ENCODE assay signal across 17 cellular contexts in genomic region chr18:27844416-27844792, GRCh38.
DNase-seq lines count a peak whose midpoint lies in the region; ATAC-seq, FAIRE-seq and TF ChIP-seq lines count a peak whose summit lies in the region.
"Had no signal": no experiment of that assay in that cellular context is flagged by ENCODE, and none has a peak within 500 bp of the region (broad histone marks: within the 10 kb centered on the region; RNA-seq: fewer than 3 reads in every experiment).

No MANE protein-coding gene starts in this region.

- 0 out of 2 replicates have a peak overlapping the region, but pooled peaks have one; percentile 9 for H3K4me2 ChIP-seq in SK-N-SH

- TF ChIP-seq CTCF in SK-N-SH (IDR thresholded peaks at IDR 0.05) (no peak), fibroblast of villous mesenchyme (IDR thresholded peaks at IDR 0.05; ENCODE audit: insufficient read depth, low read depth, low read length) (no peak)

- CTCF ChIA-PET in SK-N-SH (lab: Yijun Ruan, JAX) = interaction anchor here (1.4 kb wide), 1 partner anchor 239 kb away, joined by 4 read pairs; no protein-coding TSS in a partner anchor

- no peak overlapping the region for H2AFZ ChIP-seq in ACC112 (ENCODE audit: low read length, unreplicated experiment)
- H2AFZ ChIP-seq in SK-N-SH (ENCODE audit: low read depth) = no peak overlapping the region

- H3K4me1 ChIP-seq in ACC112 (ENCODE audit: control insufficient read depth, insufficient read depth, low read length, unreplicated experiment) (peaks cover 29% of the 10 kb centered on the region), SK-N-SH (ENCODE audit: control insufficient read depth in 1 of 2, insufficient read depth in 2 of 2, low read depth in 1 of 2, low read length in 1 of 2) (no peaks in the 10 kb centered on the region; a peak in 1 of 4 replicates)
- H3K4me1 ChIP-seq: upper lobe of right lung had no signal

- FAIRE-seq in urothelium cell line (lab: Jason Lieb, UNC) = no peak

- 38% methylated on average over 1 of the region's 1 CpG for WGBS in SK-N-SH (ENCODE audit: low lambda C conversion rate)

- no peaks in the 10 kb centered on the region for H3K79me2 ChIP-seq in ACC112 (ENCODE audit: control insufficient read depth, insufficient read depth, low read length, unreplicated experiment)
- H3K79me2 ChIP-seq in SK-N-SH (ENCODE audit: insufficient read depth) = no peaks in the 10 kb centered on the region

- peak overlapping the region; percentile 55 for H3K27ac ChIP-seq in ACC112 (ENCODE audit: low read depth, low read length)
- H3K27ac ChIP-seq in SK-N-SH (ENCODE audit: low read depth in 2 of 2, low read length in 1 of 2) = peak overlapping the region in 1 of 2 experiments; percentile 75; a peak in 2 of 4 replicates
- H3K27ac ChIP-seq: cardiac muscle cell, SK-N-MC, upper lobe of right lung had no signal

- DNase-seq in HCEC 1CT = peak; percentile 71
- DNase-seq in SK-N-SH = no peak
- DNase-seq in fibroblast of villous mesenchyme (ENCODE audit: low read depth) = peak; percentile 81
- DNase-seq in urothelium cell line (ENCODE audit: low spot score) = no peak
- no peak for DNase-seq in NCI-H1092 treated with DMSO at 0.1 percent for 48 hours (lab: John Stamatoyannopoulos, UW)
- DNase-seq: activated CD4-positive, alpha-beta T cell treated with anti-CD3 and anti-CD28 coated beads for 48 hours; activated naive CD4-positive, alpha-beta T cell treated with anti-CD3 and anti-CD28 coated beads for 36 hours; CD4-positive, alpha-beta memory T cell; NCI-H1930; NCI-H526; stimulated activated naive CD8-positive, alpha-beta T cell treated with anti-CD3 and anti-CD28 coated beads, Interleukin-15, Interleukin-2, amounts not matched to agents 100 U/mL and 50 U/mL, for 24 hours; upper lobe of right lung had no signal

- H4K20me1 ChIP-seq in SK-N-SH (ENCODE audit: insufficient read depth) = no peaks in the 10 kb centered on the region

- TF ChIP-seq RAD21 in SK-N-SH (IDR thresholded peaks at IDR 0.05; ENCODE audit: low read length) = no peak

- H3K27me3 ChIP-seq in ACC112 (ENCODE audit: insufficient read depth, low read length) (no peaks in the 10 kb centered on the region), SK-N-SH (ENCODE audit: insufficient read depth) (no peaks in the 10 kb centered on the region)
- H3K27me3 ChIP-seq: cardiac muscle cell, upper lobe of right lung had no signal

- no peaks in the 10 kb centered on the region for H3K9me3 ChIP-seq in SK-N-SH
- H3K9me3 ChIP-seq: upper lobe of right lung had no signal

- ATAC-seq in HG02852 (IDR thresholded peaks at IDR 0.05; ENCODE audit: unreplicated experiment) (no peak), GM19463 (IDR thresholded peaks at IDR 0.05; ENCODE audit: unreplicated experiment) (no peak)
- ATAC-seq: stimulated activated naive CD8-positive, alpha-beta T cell treated with anti-CD3 and anti-CD28 coated beads, Interleukin-15, Interleukin-2, amounts not matched to agents 100 U/mL and 50 U/mL, for 24 hours; upper lobe of right lung had no signal

- POLR2A ChIA-PET in SK-N-SH (lab: Yijun Ruan, JAX) = no interaction called here

- H3K4me3 ChIP-seq in ACC112 (ENCODE audit: low read depth, low read length) (no peak overlapping the region), SK-N-SH (ENCODE audit: low read depth in 2 of 2, low read length in 1 of 2) (no peak overlapping the region), fibroblast of villous mesenchyme (ENCODE audit: low read depth, low read length) (no peak overlapping the region)
- H3K4me3 ChIP-seq: cardiac muscle cell, SK-N-MC, upper lobe of right lung had no signal

- H3K36me3 ChIP-seq in ACC112 (ENCODE audit: insufficient read depth, low read length) (no peaks in the 10 kb centered on the region), SK-N-SH (replicated peaks in 1 of 2; ENCODE audit: control insufficient read depth in 1 of 2, insufficient read depth in 2 of 2, low read length in 1 of 2) (no peaks in the 10 kb centered on the region)
- H3K36me3 ChIP-seq: cardiac muscle cell, upper lobe of right lung had no signal

- H3F3A ChIP-seq in SK-N-SH (replicated peaks; ENCODE audit: insufficient read depth) = peaks cover 18% of the 10 kb centered on the region

- H3K9me2 ChIP-seq in SK-N-SH = no peaks in the 10 kb centered on the region

- H3K9ac ChIP-seq in SK-N-SH = no peak overlapping the region

- TF ChIP-seq EP300 in SK-N-SH (IDR thresholded peaks at IDR 0.05; ENCODE audit: borderline replicate concordance in 1 of 2, low read depth in 1 of 2, low read length in 1 of 2) = 0 out of 4 replicates have a peak, but pooled peaks of 1 of the 2 experiments have one; percentile 6

TF ChIP-seq in SK-N-SH, 30 proteins besides CTCF, POLR2A, EP300 and RAD21:
- TF ChIP-seq ELF1 (IDR thresholded peaks at IDR 0.05) (no peak), RXRA (IDR thresholded peaks at IDR 0.05; ENCODE audit: borderline replicate concordance, low read depth) (0 out of 2 replicates have a peak, but pooled peaks have one; percentile 33), JUND (IDR thresholded peaks at IDR 0.05) (peak; percentile 34; the same call in 1 of the 2 replicates), IRF3 (IDR thresholded peaks at IDR 0.05; ENCODE audit: low read depth, low read length) (no peak), PBX3 (IDR thresholded peaks at IDR 0.05) (peak; percentile 49; the same call in 1 of the 2 replicates), TCF12 (IDR thresholded peaks at IDR 0.05) (peak; percentile 73), MXI1 (IDR thresholded peaks at IDR 0.05; ENCODE audit: low read depth, low read length) (no peak)

Comparison
In these comparisons a context has a peak if more than half of its experiments do, and no peak if none do; other contexts are left out.
1. DNase-seq: peak in HCEC 1CT (single experiment) and fibroblast of villous mesenchyme (single experiment); none in SK-N-SH (single experiment), urothelium cell line (single experiment) and NCI-H1092 treated with DMSO at 0.1 percent for 48 hours (single experiment).